In genomic region chr10:69786791-69787190, GRCh38 we compare ENCODE assay signal across 11 cellular contexts. TPM values are rescaled to one million over a fixed set of nuclear protein-coding genes. Genes with fewer than 3 reads are reported as not detected.
DNase-seq lines count a peak whose midpoint lies in the region; ATAC-seq and TF ChIP-seq lines count a peak whose summit lies in the region.
"Had no signal": no experiment of that assay in that cellular context is flagged by ENCODE, and none has a peak within 500 bp of the region (broad histone marks: within the 10 kb centered on the region; RNA-seq: fewer than 3 reads in every experiment).

No MANE protein-coding gene starts in this region.

- H3K36me3 ChIP-seq in OCI-LY3 (replicated peaks; ENCODE audit: low read depth, low read length), result no peaks in the 10 kb centered on the region
- H3K36me3 ChIP-seq in gastrocnemius medialis, result no peaks in the 10 kb centered on the region

- intact Hi-C loops in gastrocnemius medialis (cut with DNase I; ENCODE audit: low total_unique reads), result no loop called here

- no peaks in the 10 kb centered on the region for H4K20me1 ChIP-seq in OCI-LY3 (ENCODE audit: insufficient read depth, low read length)

- peaks cover 6% of the 10 kb centered on the region for H3K4me1 ChIP-seq in OCI-LY3 (ENCODE audit: low read length)
- no peaks in the 10 kb centered on the region for H3K4me1 ChIP-seq in gastrocnemius medialis

- in situ Hi-C loops in gastrocnemius medialis (cut with MboI; ENCODE audit: low sequenced_read_pairs in 4 of 4), result no loop called here

- no peak overlapping the region for H3K9ac ChIP-seq in OCI-LY3 (ENCODE audit: low read length)

- H3K27ac ChIP-seq in OCI-LY3 (ENCODE audit: low read length) (no peak overlapping the region), gastrocnemius medialis (no peak overlapping the region)
- H3K27ac ChIP-seq: 22Rv1 had no signal

- no peak overlapping the region for H3K4me3 ChIP-seq in OCI-LY3 (ENCODE audit: low read length)
- H3K4me3 ChIP-seq in epithelial cell of proximal tubule (ENCODE audit: low read depth, low read length), result no peak overlapping the region
- no peak overlapping the region for H3K4me3 ChIP-seq in gastrocnemius medialis

- ATAC-seq in gastrocnemius medialis (peak; percentile 56 to 65), HG02610 (IDR thresholded peaks at IDR 0.05; ENCODE audit: unreplicated experiment) (no peak)

- no peak overlapping the region for H2AFZ ChIP-seq in OCI-LY3 (ENCODE audit: low read depth, low read length)

- H3K27me3 ChIP-seq in OCI-LY3 (ENCODE audit: low read depth, low read length), result peaks cover 7% of the 10 kb centered on the region
- no peaks in the 10 kb centered on the region for H3K27me3 ChIP-seq in gastrocnemius medialis

- no peak overlapping the region for H3K4me2 ChIP-seq in OCI-LY3 (ENCODE audit: low read length)

- H3K9me3 ChIP-seq in OCI-LY3 (ENCODE audit: insufficient read depth, low read length) (no peaks in the 10 kb centered on the region), gastrocnemius medialis (no peaks in the 10 kb centered on the region)

- no peak for TF ChIP-seq POLR2A in gastrocnemius medialis (IDR thresholded peaks at IDR 0.05)

- TF ChIP-seq CTCF in OCI-LY3 (IDR thresholded peaks at IDR 0.05; ENCODE audit: low read depth, low read length), result peak; percentile 26; the same call in 1 of the 2 replicates
- TF ChIP-seq CTCF in epithelial cell of proximal tubule (conservative IDR thresholded peaks at IDR 0.05; ENCODE audit: low read depth, low read length), result peak; percentile 60
- peak in 3 of 5 experiments; percentile 15 to 45 (median 20) for TF ChIP-seq CTCF in gastrocnemius medialis (IDR thresholded peaks at IDR 0.05 in 4 of 5, conservative IDR thresholded peaks at IDR 0.05 in 1 of 5)

- DNase-seq in DMS 273 (lab: John Stamatoyannopoulos, UW; ENCODE audit: unreplicated experiment) (peak; percentile 21), DMS 273 treated with DMSO at 0.1 percent for 48 hours (lab: John Stamatoyannopoulos, UW) (no peak), epithelial cell of proximal tubule (ENCODE audit: low read depth) (no peak), gastrocnemius medialis (no peak), GOT3 (lab: John Stamatoyannopoulos, UW) (no peak), amygdala (lab: John Stamatoyannopoulos, UW) (no peak)
- DNase-seq: activated CD4-positive, alpha-beta memory T cell treated with anti-CD3 and anti-CD28 coated beads, Interleukin-2, amount 10 ng/mL, durations not matched to agents 7 days and 5 days; NCI-H446 had no signal

- no peaks in the 10 kb centered on the region for H3K79me2 ChIP-seq in OCI-LY3 (ENCODE audit: low read length)

RNA-seq across cellular contexts. Expression of gene COL13A1, which starts 14.9 kb away (rescaled TPM):
- 6.0 and 13.6 TPM in 2 replicates for total RNA-seq in epithelial cell of proximal tubule
- total RNA-seq in gastrocnemius medialis, result 1 to 10 TPM in 3 of 4 donors, under 1 TPM in 1; 0.19 to 6.9 (median 2.4) TPM
- total RNA-seq: activated CD4-positive, alpha-beta memory T cell treated with anti-CD3 and anti-CD28 coated beads, Interleukin-2, amount 10 ng/mL, durations not matched to agents 7 days and 5 days had no signal
